ENCODE assay signal across 16 cellular contexts in genomic region chr21:44492572-44493385, GRCh38. TPM values are rescaled to one million over a fixed set of nuclear protein-coding genes. Genes with fewer than 3 reads are reported as not detected.
DNase-seq lines count a peak whose midpoint lies in the region; TF ChIP-seq lines count a peak whose summit lies in the region.
"Had no signal": no experiment of that assay in that cellular context is flagged by ENCODE, and none has a peak within 500 bp of the region (broad histone marks: within the 10 kb centered on the region; RNA-seq: fewer than 3 reads in every experiment).

No MANE protein-coding gene starts in this region.

- H3K9me3 Mint-ChIP-seq in activated naive CD4-positive, alpha-beta T cell treated with anti-CD3 and anti-CD28 coated beads for 36 hours, result peaks cover 12% of the 10 kb centered on the region
- H3K9me3 Mint-ChIP-seq in chondrocyte (ENCODE audit: low read depth), result peaks cover 20% of the 10 kb centered on the region

- intact Hi-C loops in activated naive CD4-positive, alpha-beta T cell treated with anti-CD3 and anti-CD28 coated beads for 36 hours (cut with micrococcal nuclease), result no loop called here
- intact Hi-C loops in ovary (cut with DNase I), result loop anchor here in 1 of 4 donors (2.0 kb wide), 1 partner anchor 20 kb away; no protein-coding TSS in a partner anchor

- no peaks in the 10 kb centered on the region for H4K20me1 ChIP-seq in smooth muscle cell (ENCODE audit: low read depth)

- TF ChIP-seq POLR2A in ovary (IDR thresholded peaks at IDR 0.05), result no peak

- peaks cover 4% of the 10 kb centered on the region for H3K36me3 Mint-ChIP-seq in activated naive CD4-positive, alpha-beta T cell treated with anti-CD3 and anti-CD28 coated beads for 36 hours (ENCODE audit: low read depth)
- H3K36me3 Mint-ChIP-seq in chondrocyte (ENCODE audit: low read depth), result peaks cover 19% of the 10 kb centered on the region

- H3K27me3 Mint-ChIP-seq in activated naive CD4-positive, alpha-beta T cell treated with anti-CD3 and anti-CD28 coated beads for 36 hours (ENCODE audit: low read depth), result peaks cover 5% of the 10 kb centered on the region
- H3K27me3 Mint-ChIP-seq in chondrocyte (ENCODE audit: low read depth), result peaks cover 1% of the 10 kb centered on the region

- peak overlapping the region; percentile 68 for H3K27ac Mint-ChIP-seq in activated naive CD4-positive, alpha-beta T cell treated with anti-CD3 and anti-CD28 coated beads for 36 hours
- H3K27ac Mint-ChIP-seq in chondrocyte (ENCODE audit: unreplicated experiment), result peak overlapping the region; percentile 12

- H3K4me1 ChIP-seq in smooth muscle cell (ENCODE audit: low read depth), result peaks cover 7% of the 10 kb centered on the region
- no peaks in the 10 kb centered on the region for H3K4me1 ChIP-seq in ovary (ENCODE audit: insufficient read depth)
- H3K4me1 ChIP-seq: A549 had no signal

- no peak overlapping the region for H2AFZ ChIP-seq in smooth muscle cell (ENCODE audit: low read depth)
- H2AFZ ChIP-seq: GM23248 had no signal

- no peaks in the 10 kb centered on the region for H3K4me1 Mint-ChIP-seq in activated naive CD4-positive, alpha-beta T cell treated with anti-CD3 and anti-CD28 coated beads for 36 hours (ENCODE audit: low read depth)
- peaks cover 3% of the 10 kb centered on the region for H3K4me1 Mint-ChIP-seq in chondrocyte (ENCODE audit: low read depth)
- H3K4me1 Mint-ChIP-seq: CD4-positive, alpha-beta memory T cell had no signal

- no peak overlapping the region for H3K4me3 Mint-ChIP-seq in activated naive CD4-positive, alpha-beta T cell treated with anti-CD3 and anti-CD28 coated beads for 36 hours
- no peak overlapping the region for H3K4me3 Mint-ChIP-seq in chondrocyte (ENCODE audit: unreplicated experiment)
- H3K4me3 Mint-ChIP-seq: CD4-positive, alpha-beta memory T cell had no signal

- no peak overlapping the region for H3K4me2 ChIP-seq in smooth muscle cell
- H3K4me2 ChIP-seq: A549 had no signal

- CTCF ChIA-PET in activated naive CD4-positive, alpha-beta T cell treated with anti-CD3 and anti-CD28 coated beads for 36 hours (lab: Charles Lee), result interaction anchor here (1.4 kb wide), 1 partner anchor 18 kb away, joined by 5 read pairs; no protein-coding TSS in a partner anchor

- TF ChIP-seq EP300 in ovary (IDR thresholded peaks at IDR 0.05), result no peak

- peak overlapping the region; percentile 58 for H3K27ac ChIP-seq in smooth muscle cell (ENCODE audit: low read depth)
- no peak overlapping the region for H3K27ac ChIP-seq in ovary
- H3K27ac ChIP-seq: A549, GM23248 had no signal

- H3K36me3 ChIP-seq in smooth muscle cell (ENCODE audit: low read depth) (no peaks in the 10 kb centered on the region), ovary (no peaks in the 10 kb centered on the region)

- no peaks in the 10 kb centered on the region for H3K9me3 ChIP-seq in smooth muscle cell (replicated peaks; ENCODE audit: low read depth)
- H3K9me3 ChIP-seq in ovary, result peaks cover 0 to 6% of the 10 kb centered on the region in 2 donors

- in situ Hi-C loops in KBM-7 (cut with MboI; ENCODE audit: low pct_unique_long_range_greater_than_20kb, low sequenced_read_pairs), result no loop called here

- H3K79me2 ChIP-seq in smooth muscle cell (ENCODE audit: low read depth), result no peaks in the 10 kb centered on the region

- H3F3A ChIP-seq in smooth muscle cell (ENCODE audit: low read depth), result no peaks in the 10 kb centered on the region

- TF ChIP-seq CTCF in chondrocyte (IDR thresholded peaks at IDR 0.05) (no peak), smooth muscle cell (IDR thresholded peaks at IDR 0.05; ENCODE audit: borderline replicate concordance, insufficient read depth, poor library complexity, severe bottlenecking) (no peak), ovary (IDR thresholded peaks at IDR 0.05) (no peak)

- no peak overlapping the region for H3K4me3 ChIP-seq in smooth muscle cell
- H3K4me3 ChIP-seq in ovary, result no peak overlapping the region
- H3K4me3 ChIP-seq: A549, GM23248 had no signal

- H3K27me3 ChIP-seq in smooth muscle cell (ENCODE audit: low read depth) (no peaks in the 10 kb centered on the region), ovary (no peaks in the 10 kb centered on the region)

- H3K9ac ChIP-seq in smooth muscle cell (ENCODE audit: low read depth), result peak overlapping the region; percentile 6
- H3K9ac ChIP-seq: GM23248 had no signal

- 95% methylated on average over 9 of the region's 9 CpGs for WGBS in smooth muscle cell (ENCODE audit: low lambda C conversion rate)
- 90 to 92% (median 91%) methylated on average over 9 of the region's 9 CpGs for WGBS in ovary, 3 donors

- DNase-seq in activated naive CD4-positive, alpha-beta T cell treated with anti-CD3 and anti-CD28 coated beads for 36 hours, result no peak
- no peak for DNase-seq in activated naive CD4-positive, alpha-beta T cell treated with Interleukin-2 at 50 U/mL for 16 hours
- DNase-seq in KBM-7, result peak; percentile 47
- DNase-seq in chondrocyte (ENCODE audit: low spot score), result no peak
- no peak for DNase-seq in smooth muscle cell (lab: John Stamatoyannopoulos, UW; ENCODE audit: unreplicated experiment)
- DNase-seq in ovary, result no peak
- DNase-seq in T-helper 2 cell, result no peak
- no peak for DNase-seq in dedifferentiated amniotic fluid mesenchymal stem cell (ENCODE audit: extremely low spot score)
- DNase-seq: CD4-positive, alpha-beta memory T cell; DMS79; GM23248; NCI-H187 treated with DMSO at 0.1 percent for 48 hours; NCI-H82 had no signal

RNA-seq across cellular contexts. Expression of gene LRRC3, which starts 37.5 kb away (rescaled TPM):
- 1 to 10 TPM; 2.5 to 2.8 TPM for total RNA-seq in activated naive CD4-positive, alpha-beta T cell treated with anti-CD3 and anti-CD28 coated beads for 36 hours
- total RNA-seq in chondrocyte (3.3 to 8.0 TPM (median 7.4 TPM) in 3 replicates), smooth muscle cell (3.3 and 4.9 TPM in 2 replicates), ovary (1 to 10 TPM; 3.4 to 6.8 (median 4.0) TPM)
- polyA plus RNA-seq in smooth muscle cell (5.3 and 5.8 TPM in 2 replicates), ovary (1 to 10 TPM; 2.4 to 3.9 TPM)

RNA-seq across cellular contexts. Expression of gene KRTAP10-1, which starts 47.2 kb away (rescaled TPM):
- total RNA-seq in activated naive CD4-positive, alpha-beta T cell treated with anti-CD3 and anti-CD28 coated beads for 36 hours, result not detected
- total RNA-seq in chondrocyte (not detected in 3 replicates), smooth muscle cell (not detected in 2 replicates), ovary (not detected)
- polyA plus RNA-seq in smooth muscle cell (0.67 TPM in 1 of 2 replicates, not detected in the other), ovary (not detected)
- total RNA-seq: CD4-positive, alpha-beta memory T cell; GM23248; NCI-H460; Right ventricle myocardium inferior had no signal
- polyA plus RNA-seq: A549; CD4-positive, alpha-beta memory T cell; GM23248 had no signal

RNA-seq across cellular contexts. Expression of gene KRTAP10-2, which starts 58.5 kb away (rescaled TPM):
- total RNA-seq in activated naive CD4-positive, alpha-beta T cell treated with anti-CD3 and anti-CD28 coated beads for 36 hours, result not detected
- total RNA-seq in chondrocyte (not detected in 3 replicates), smooth muscle cell (not detected in 2 replicates), ovary (not detected)
- polyA plus RNA-seq in smooth muscle cell (not detected in 2 replicates), ovary (not detected)
- total RNA-seq: CD4-positive, alpha-beta memory T cell; GM23248; NCI-H460; Right ventricle myocardium inferior had no signal
- polyA plus RNA-seq: A549; CD4-positive, alpha-beta memory T cell; GM23248 had no signal
